Comparison of ENCODE assay signal across 9 cellular contexts in genomic region chrX:70979136-70979762, GRCh38. TPM values are rescaled to one million over a fixed set of nuclear protein-coding genes. Genes with fewer than 3 reads are reported as not detected.
DNase-seq lines count a peak whose midpoint lies in the region; ATAC-seq and TF ChIP-seq lines count a peak whose summit lies in the region.
"Had no signal": no experiment of that assay in that cellular context is flagged by ENCODE, and none has a peak within 500 bp of the region (broad histone marks: within the 10 kb centered on the region; RNA-seq: fewer than 3 reads in every experiment).

No MANE protein-coding gene starts in this region.

- H3K79me2 ChIP-seq in Loucy (ENCODE audit: insufficient read depth, low read length) (no peaks in the 10 kb centered on the region), osteoblast (ENCODE audit: insufficient read depth, low read length) (no peaks in the 10 kb centered on the region)

- CTCF ChIA-PET in GM10248 (lab: Yijun Ruan, JAX), result no interaction called here

- H4K20me1 ChIP-seq in Loucy (ENCODE audit: insufficient read depth, low read length, poor library complexity, severe bottlenecking) (no peaks in the 10 kb centered on the region), osteoblast (ENCODE audit: insufficient read depth, low read length) (no peaks in the 10 kb centered on the region)

- H2AFZ ChIP-seq in Loucy (ENCODE audit: low read length), result peak overlapping the region; percentile 89
- peak overlapping the region; percentile 1 for H2AFZ ChIP-seq in osteoblast (ENCODE audit: low read length)

- no peaks in the 10 kb centered on the region for H3K36me3 ChIP-seq in Loucy (ENCODE audit: insufficient read depth, low read length)
- no peaks in the 10 kb centered on the region for H3K36me3 ChIP-seq in osteoblast (ENCODE audit: insufficient read depth, low read length)

- no peaks in the 10 kb centered on the region for H3K27me3 ChIP-seq in Loucy (ENCODE audit: insufficient read depth, low read length, poor library complexity, severe bottlenecking)
- peaks cover 3% of the 10 kb centered on the region for H3K27me3 ChIP-seq in osteoblast (ENCODE audit: insufficient read depth, low read length)

- H3K27ac ChIP-seq in osteoblast (ENCODE audit: low read depth, low read length), result no peak overlapping the region

- peak overlapping the region; percentile 34 for H3K4me2 ChIP-seq in Loucy (ENCODE audit: low read depth, low read length, poor library complexity, severe bottlenecking)
- no peak overlapping the region for H3K4me2 ChIP-seq in osteoblast (ENCODE audit: insufficient read depth, low read length)

- H3F3A ChIP-seq in Loucy (ENCODE audit: low read depth), result no peaks in the 10 kb centered on the region

- DNase-seq in GM10248 (ENCODE audit: extremely low spot score), result peak; percentile 9
- peak; percentile 31 for DNase-seq in dermis blood vessel endothelial cell
- peak; percentile 17 for DNase-seq in osteoblast (ENCODE audit: insufficient read length, low spot score, missing footprints)
- DNase-seq in NCI-H2196 treated with DMSO at 0.1 percent for 48 hours (lab: John Stamatoyannopoulos, UW; ENCODE audit: unreplicated experiment), result no peak
- DNase-seq in MV-4-11 (lab: John Stamatoyannopoulos, UW), result no peak
- DNase-seq: NCI-H2171 had no signal

- POLR2A ChIA-PET in GM10248 (lab: Yijun Ruan, JAX), result no interaction called here

- TF ChIP-seq CTCF in GM10248 (IDR thresholded peaks at IDR 0.05; ENCODE audit: control extremely low read depth, extremely low read depth, low read depth, missing control alignments) (no peak), Loucy (conservative IDR thresholded peaks at IDR 0.05; ENCODE audit: low read length) (peak; percentile 43), osteoblast (IDR thresholded peaks at IDR 0.05; ENCODE audit: extremely low read depth, low read depth, low read length) (peak; percentile 55)

- H3K9ac ChIP-seq in Loucy (ENCODE audit: low read depth, low read length, poor library complexity, severe bottlenecking), result peak overlapping the region; percentile 17

- H3K4me3 ChIP-seq in Loucy (ENCODE audit: low read length, poor library complexity, severe bottlenecking) (no peak overlapping the region), osteoblast (ENCODE audit: insufficient read depth, low read length) (no peak overlapping the region)

- H3K9me3 ChIP-seq in Loucy (ENCODE audit: insufficient read depth, low read depth, low read length) (no peaks in the 10 kb centered on the region), osteoblast (ENCODE audit: low read depth, low read length) (no peaks in the 10 kb centered on the region)

- H3K4me1 ChIP-seq in Loucy (ENCODE audit: insufficient read depth, low read length, poor library complexity, severe bottlenecking), result peaks cover 13% of the 10 kb centered on the region
- no peaks in the 10 kb centered on the region for H3K4me1 ChIP-seq in osteoblast (ENCODE audit: insufficient read depth, low read length)

- H3K9me2 ChIP-seq in Loucy (replicated peaks; ENCODE audit: low read depth, low read length), result no peaks in the 10 kb centered on the region

- ATAC-seq in HG03139 (IDR thresholded peaks at IDR 0.05; ENCODE audit: unreplicated experiment), result no peak

RNA-seq across cellular contexts. Expression of gene SLC7A3, which starts 48.4 kb away (rescaled TPM):
- total RNA-seq in dermis blood vessel endothelial cell, result not detected in 2 replicates
- not detected in 2 replicates for total RNA-seq in osteoblast
- total RNA-seq: dermis microvascular lymphatic vessel endothelial cell had no signal

Comparison
In these comparisons a context has a peak if more than half of its experiments do, and no peak if none do; other contexts are left out.
1. DNase-seq: peak in GM10248 (single experiment), dermis blood vessel endothelial cell (single experiment) and osteoblast (single experiment); none in NCI-H2196 treated with DMSO at 0.1 percent for 48 hours (single experiment) and MV-4-11 (single experiment).